Comparison of ENCODE assay signal across 8 cellular contexts in the genomic region with DNA sequence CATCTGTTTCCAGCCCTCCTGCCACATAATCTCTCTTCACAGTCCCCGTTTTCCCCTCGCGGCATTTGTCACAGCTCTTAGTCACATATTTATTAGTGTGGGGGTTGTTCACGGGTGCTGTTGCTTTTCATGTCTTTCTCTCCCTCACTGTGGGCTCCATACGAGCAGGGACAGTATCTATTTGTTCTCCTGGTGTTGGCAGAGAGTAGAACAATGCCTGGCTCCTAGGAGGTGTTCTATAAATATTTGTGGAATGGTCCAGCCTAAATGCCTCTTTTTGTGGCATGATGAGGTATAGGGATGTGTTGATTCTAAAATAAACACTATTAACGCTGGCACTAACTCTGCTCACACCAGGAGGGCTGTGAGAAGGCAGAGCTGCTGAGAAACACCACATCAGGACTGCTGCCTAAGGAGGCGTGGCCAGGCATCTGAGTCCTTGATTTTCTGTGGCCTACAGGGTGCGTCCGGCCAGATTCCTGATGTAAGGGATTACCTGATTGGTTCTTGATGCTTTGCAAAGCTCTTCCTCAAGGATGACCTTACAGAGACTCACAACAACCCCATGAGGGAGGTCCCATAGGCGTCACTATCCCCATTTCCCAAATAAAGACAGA.
DNase-seq lines count a peak whose midpoint lies in the region; ATAC-seq and TF ChIP-seq lines count a peak whose summit lies in the region.

No MANE protein-coding gene starts in this region.

- H3K9me3 ChIP-seq in HCT116 (ENCODE audit: control insufficient read depth in 1 of 2, insufficient read depth in 1 of 2, low read depth in 1 of 2, low read length in 2 of 2) = 0 out of 4 replicates have a peak, but pooled peaks cover 0 to 8% of the 10 kb centered on the region in 2 experiments

- no peaks in the 10 kb centered on the region for H4K20me1 ChIP-seq in HCT116 (ENCODE audit: insufficient read depth)

- no peak for TF ChIP-seq CTCF in HCT116 (IDR thresholded peaks at IDR 0.05 in 2 of 3, conservative IDR thresholded peaks at IDR 0.05 in 1 of 3; ENCODE audit: borderline replicate concordance in 1 of 3, insufficient read depth in 1 of 3, low read depth in 2 of 3, low read length in 2 of 3)
- no peak for TF ChIP-seq CTCF in chondrocyte (IDR thresholded peaks at IDR 0.05)
- no peak for TF ChIP-seq CTCF in omental fat pad (IDR thresholded peaks at IDR 0.05)

- peaks cover 5% of the 10 kb centered on the region for H3K36me3 Mint-ChIP-seq in stimulated activated memory B cell treated with anti-CD40 and anti-IgM and Interleukin-4, amounts not matched to agents 10 μg/mL and 1 μg/mL and 100 μg/mL, for 72 hours
- peaks cover 8% of the 10 kb centered on the region for H3K36me3 Mint-ChIP-seq in chondrocyte (ENCODE audit: low read depth)

- no peaks in the 10 kb centered on the region for H3K36me3 ChIP-seq in HCT116 (ENCODE audit: control insufficient read depth in 1 of 2, insufficient read depth in 2 of 2, low read length in 2 of 2)

- peak; percentile 58 for ATAC-seq in HCT116
- ATAC-seq in Right ventricle myocardium superior (ENCODE audit: poor library complexity) = peak; percentile 89
- peak; percentile 28 for ATAC-seq in stimulated activated memory B cell treated with anti-CD40 and anti-IgM and Interleukin-4, amounts not matched to agents 10 μg/mL and 1 μg/mL and 100 μg/mL, for 72 hours
- no peak for ATAC-seq in omental fat pad (ENCODE audit: low FRiP score)

- no peak overlapping the region for H2AFZ ChIP-seq in HCT116 (ENCODE audit: low read depth, low read length, poor library complexity, severe bottlenecking)

- H3K27ac Mint-ChIP-seq in stimulated activated memory B cell treated with anti-CD40 and anti-IgM and Interleukin-4, amounts not matched to agents 10 μg/mL and 1 μg/mL and 100 μg/mL, for 72 hours = no peak overlapping the region
- no peak overlapping the region for H3K27ac Mint-ChIP-seq in chondrocyte (ENCODE audit: unreplicated experiment)

- no TSS peak for BruUV-seq in HCT116 (replicated peaks; lab: Mats Ljungman, UMichigan)

- H3K4me1 ChIP-seq in HCT116 (ENCODE audit: control insufficient read depth in 1 of 2, insufficient read depth in 2 of 2, low read length in 2 of 2) = no peaks in the 10 kb centered on the region

- H3K4me2 ChIP-seq in HCT116 (ENCODE audit: low read length) = no peak overlapping the region

- H3K27me3 ChIP-seq in HCT116 (ENCODE audit: insufficient read depth, low read length) = peaks cover 2% of the 10 kb centered on the region; the same call in 1 of the 2 replicates

- no peak overlapping the region for H3K4me3 Mint-ChIP-seq in stimulated activated memory B cell treated with anti-CD40 and anti-IgM and Interleukin-4, amounts not matched to agents 10 μg/mL and 1 μg/mL and 100 μg/mL, for 72 hours
- no peak overlapping the region for H3K4me3 Mint-ChIP-seq in chondrocyte (ENCODE audit: unreplicated experiment)

- H3K9ac ChIP-seq in HCT116 (ENCODE audit: low read length) = no peak overlapping the region

- H3K79me2 ChIP-seq in HCT116 (ENCODE audit: insufficient read depth, low read length) = no peaks in the 10 kb centered on the region

- intact Hi-C loops in HCT116 (cut with micrococcal nuclease) = no loop called here
- intact Hi-C loops in Right ventricle myocardium superior (cut with DNase I) = no loop called here

- DNase-seq in HCT116 (ENCODE audit: low read depth, low spot score) (no peak), NCI-H748 (lab: John Stamatoyannopoulos, UW; ENCODE audit: unreplicated experiment) (peak; percentile 100), Right ventricle myocardium superior (peak; percentile 71), chondrocyte (ENCODE audit: low spot score) (no peak), HPDE6-E6E7 (ENCODE audit: extremely low spot score) (no peak), omental fat pad (ENCODE audit: low spot score) (no peak)
- DNase-seq in activated naive CD4-positive, alpha-beta T cell treated with anti-CD3 and anti-CD28 coated beads, Interleukin-2, amount 50 U/mL, for 16 hours = no peak

- peaks cover 6% of the 10 kb centered on the region for H3K9me3 Mint-ChIP-seq in stimulated activated memory B cell treated with anti-CD40 and anti-IgM and Interleukin-4, amounts not matched to agents 10 μg/mL and 1 μg/mL and 100 μg/mL, for 72 hours
- peaks cover 10% of the 10 kb centered on the region for H3K9me3 Mint-ChIP-seq in chondrocyte (ENCODE audit: low read depth)

- RAD21 ChIA-PET in HCT116 (lab: Charles Lee; ENCODE audit: low non-redundant PET in 1 of 2, low total read pairs in 2 of 2, uncharacterized antibody in 2 of 2, unreplicated experiment in 2 of 2) = no interaction called here

- no peaks in the 10 kb centered on the region for H3K9me2 ChIP-seq in HCT116 (ENCODE audit: insufficient read depth)

- peaks cover 25% of the 10 kb centered on the region for H3K27me3 Mint-ChIP-seq in stimulated activated memory B cell treated with anti-CD40 and anti-IgM and Interleukin-4, amounts not matched to agents 10 μg/mL and 1 μg/mL and 100 μg/mL, for 72 hours
- H3K27me3 Mint-ChIP-seq in chondrocyte (ENCODE audit: low read depth) = no peaks in the 10 kb centered on the region

- no peak overlapping the region for H3K4me3 ChIP-seq in HCT116 (replicated peaks in 1 of 2; ENCODE audit: low read depth in 1 of 2, low read length in 2 of 2)

- CTCF ChIA-PET in HCT116 (lab: Charles Lee) = no interaction called here

- H3K27ac ChIP-seq in HCT116 (ENCODE audit: low read depth, low read length) = no peak overlapping the region

- no peak for TF ChIP-seq POLR2A in HCT116 (IDR thresholded peaks at IDR 0.05; ENCODE audit: borderline replicate concordance, extremely low read depth, insufficient read depth, insufficient read length)

- TF ChIP-seq RAD21 in HCT116 (IDR thresholded peaks at IDR 0.05; ENCODE audit: low read depth) = no peak

- H3K4me1 Mint-ChIP-seq in stimulated activated memory B cell treated with anti-CD40 and anti-IgM and Interleukin-4, amounts not matched to agents 10 μg/mL and 1 μg/mL and 100 μg/mL, for 72 hours = peaks cover 9% of the 10 kb centered on the region
- peaks cover 7% of the 10 kb centered on the region for H3K4me1 Mint-ChIP-seq in chondrocyte (ENCODE audit: low read depth)

- POLR2A ChIA-PET in HCT116 (lab: Charles Lee) = no interaction called here

TF ChIP-seq in HCT116, 20 proteins besides CTCF, POLR2A, EP300 and RAD21:
- TF ChIP-seq JUND (IDR thresholded peaks at IDR 0.05) (no peak), POLR2AphosphoS5 (IDR thresholded peaks at IDR 0.05; ENCODE audit: low read depth, low read length) (no peak), FOSL1 (IDR thresholded peaks at IDR 0.05; ENCODE audit: low read depth) (no peak), EZH2 (IDR thresholded peaks at IDR 0.05) (no peak)

Comparison
In these comparisons a context has a peak if more than half of its experiments do, and no peak if none do; other contexts are left out.
1. DNase-seq: peak in NCI-H748 (single experiment) and Right ventricle myocardium superior (single experiment); none in HCT116 (single experiment), chondrocyte (single experiment), activated naive CD4-positive, alpha-beta T cell treated with anti-CD3 and anti-CD28 coated beads, Interleukin-2, amount 50 U/mL, for 16 hours (single experiment), HPDE6-E6E7 (single experiment) and omental fat pad (single experiment).